ENCODE assay signal across 27 cellular contexts in the genomic region with DNA sequence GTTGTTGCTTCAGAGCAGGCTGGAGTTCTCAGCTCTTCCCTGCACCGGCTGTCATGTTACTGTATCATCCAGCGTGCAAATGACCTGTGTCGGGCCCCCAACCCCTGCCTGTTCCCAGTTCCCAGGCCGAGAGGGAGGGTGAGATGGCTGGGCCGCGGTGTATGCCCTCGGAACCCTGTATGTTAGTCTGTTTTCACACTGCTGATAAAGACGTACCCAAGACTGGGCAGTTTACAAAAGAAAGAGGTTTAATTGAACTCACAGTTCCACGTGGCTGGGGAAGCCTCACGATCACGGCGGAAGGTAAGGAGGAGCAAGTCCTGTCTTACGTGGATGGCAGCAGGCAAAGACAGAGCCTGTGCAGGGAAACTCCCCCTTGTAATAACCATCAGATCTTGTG. TPM values are rescaled to one million over a fixed set of nuclear protein-coding genes. Genes with fewer than 3 reads are reported as not detected.
DNase-seq lines count a peak whose midpoint lies in the region; ATAC-seq lines count a peak whose summit lies in the region.
"Had no signal": no experiment of that assay in that cellular context is flagged by ENCODE, and none has a peak within 500 bp of the region (broad histone marks: within the 10 kb centered on the region; RNA-seq: fewer than 3 reads in every experiment).

No MANE protein-coding gene starts in this region.

- ATAC-seq in Right ventricle myocardium inferior: no peak
- ATAC-seq in left cardiac atrium: no peak
- ATAC-seq in sciatic nerve: no peak
- no peak for ATAC-seq in HG03139 (IDR thresholded peaks at IDR 0.05; ENCODE audit: unreplicated experiment)

- intact Hi-C loops in Right ventricle myocardium inferior (cut with DNase I) (no loop called here), left cardiac atrium (cut with DNase I) (no loop called here), sciatic nerve (cut with DNase I) (no loop called here)

- CTCF ChIA-PET in activated CD4-positive, alpha-beta memory T cell treated with anti-CD3 and anti-CD28 coated beads, Interleukin-2, amount 10 ng/mL, durations not matched to agents 7 days and 5 days (lab: Charles Lee): no interaction called here

- H3K9me3 Mint-ChIP-seq in activated CD4-positive, alpha-beta memory T cell treated with anti-CD3 and anti-CD28 coated beads, Interleukin-2, amount 10 ng/mL, durations not matched to agents 7 days and 5 days: peaks cover 10% of the 10 kb centered on the region

- H3K36me3 Mint-ChIP-seq in activated CD4-positive, alpha-beta memory T cell treated with anti-CD3 and anti-CD28 coated beads, Interleukin-2, amount 10 ng/mL, durations not matched to agents 7 days and 5 days (ENCODE audit: low read depth): no peaks in the 10 kb centered on the region

- no peak overlapping the region for H3K27ac Mint-ChIP-seq in activated CD4-positive, alpha-beta memory T cell treated with anti-CD3 and anti-CD28 coated beads, Interleukin-2, amount 10 ng/mL, durations not matched to agents 7 days and 5 days
- H3K27ac Mint-ChIP-seq: CD4-positive, alpha-beta memory T cell had no signal

- H3K4me3 Mint-ChIP-seq in activated CD4-positive, alpha-beta memory T cell treated with anti-CD3 and anti-CD28 coated beads, Interleukin-2, amount 10 ng/mL, durations not matched to agents 7 days and 5 days: no peak overlapping the region
- H3K4me3 Mint-ChIP-seq: CD4-positive, alpha-beta memory T cell had no signal

- DNase-seq in Right ventricle myocardium inferior (ENCODE audit: missing footprints) (peak; percentile 9), left cardiac atrium (no peak), kidney tubule cell (ENCODE audit: low spot score) (peak; percentile 37), sciatic nerve (ENCODE audit: low spot score) (peak; percentile 21), activated T-cell treated with anti-CD3 and anti-CD28 coated beads for 4 hours (no peak)
- DNase-seq in activated CD4-positive, alpha-beta memory T cell treated with anti-CD3 and anti-CD28 coated beads, Interleukin-2, amount 10 ng/mL, durations not matched to agents 7 days and 5 days: no peak
- DNase-seq: 8988T; ACHN; BE2C; CD4-positive, alpha-beta memory T cell; COR-L47; DMS53; GOT3; HCEC 1CT; KBM-7; MV-4-11; NCI-H1105; NCI-H1436 treated with DMSO at 0.1 percent for 48 hours; NCI-H1930; NCI-H446; NCI-H524 treated with DMSO at 0.1 percent for 48 hours; NCI-H774; PC-9; RPMI8226; SHP77 had no signal

- H3K4me1 Mint-ChIP-seq in activated CD4-positive, alpha-beta memory T cell treated with anti-CD3 and anti-CD28 coated beads, Interleukin-2, amount 10 ng/mL, durations not matched to agents 7 days and 5 days: peaks cover 12% of the 10 kb centered on the region

- H3K27me3 Mint-ChIP-seq in activated CD4-positive, alpha-beta memory T cell treated with anti-CD3 and anti-CD28 coated beads, Interleukin-2, amount 10 ng/mL, durations not matched to agents 7 days and 5 days: peaks cover 6% of the 10 kb centered on the region

- POLR2A ChIA-PET in activated CD4-positive, alpha-beta memory T cell treated with anti-CD3 and anti-CD28 coated beads, Interleukin-2, amount 10 ng/mL, durations not matched to agents 7 days and 5 days (lab: Charles Lee): no interaction called here

RNA-seq across cellular contexts. Expression of gene TMEM255B, which starts 10.9 kb away (rescaled TPM):
- 9.8 TPM for total RNA-seq in Right ventricle myocardium inferior
- total RNA-seq in left cardiac atrium: 10 to 100 TPM; 10.5 to 14.1 TPM
- 34.8 TPM for total RNA-seq in sciatic nerve
- under 1 TPM; 0.63 to 0.91 TPM for total RNA-seq in activated CD4-positive, alpha-beta memory T cell treated with anti-CD3 and anti-CD28 coated beads, Interleukin-2, amount 10 ng/mL, durations not matched to agents 7 days and 5 days
- total RNA-seq: G401 had no signal

Comparison
In these comparisons a context has a peak if more than half of its experiments do, and no peak if none do; other contexts are left out.
1. DNase-seq: peak in Right ventricle myocardium inferior (single experiment), kidney tubule cell (single experiment) and sciatic nerve (single experiment); none in left cardiac atrium (single experiment), activated CD4-positive, alpha-beta memory T cell treated with anti-CD3 and anti-CD28 coated beads, Interleukin-2, amount 10 ng/mL, durations not matched to agents 7 days and 5 days (single experiment) and activated T-cell treated with anti-CD3 and anti-CD28 coated beads for 4 hours (single experiment).